1 cellular context compared by ENCODE assay signal in the genomic region with DNA sequence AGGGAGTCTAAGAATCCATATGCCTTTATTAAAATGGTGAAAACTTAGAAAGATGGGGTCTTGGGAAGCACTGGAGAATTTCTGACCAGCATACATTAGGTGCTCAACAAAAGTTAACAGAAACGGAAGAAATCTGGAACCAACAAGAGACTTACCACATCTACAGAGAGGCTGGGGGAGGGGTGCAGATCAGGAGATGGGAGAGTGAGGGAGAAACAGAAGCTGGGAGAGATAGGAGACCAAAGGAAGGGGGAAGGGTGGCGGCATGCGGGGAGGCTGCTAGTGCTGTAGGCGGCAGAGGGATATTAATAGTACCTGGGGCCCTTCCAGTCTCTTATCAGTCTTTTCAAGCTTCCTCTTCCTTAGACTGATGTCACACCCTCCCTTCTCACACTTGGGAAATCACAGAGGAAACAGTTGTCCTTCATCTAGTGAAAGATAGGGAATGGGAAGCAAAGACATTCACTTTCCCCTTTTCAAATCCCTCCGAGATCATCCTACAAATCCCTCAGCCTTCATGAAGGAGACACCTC.
A peak's percentile ranks its signal among the peaks of the same experiment; 100 is the strongest.
TF ChIP-seq lines count a peak whose summit lies in the region.

No MANE protein-coding gene starts in this region.

TF ChIP-seq in K562, 482 proteins besides CTCF, POLR2A, EP300 and RAD21 (continued from another document and continues in another):
- TF ChIP-seq, protein P1, sequence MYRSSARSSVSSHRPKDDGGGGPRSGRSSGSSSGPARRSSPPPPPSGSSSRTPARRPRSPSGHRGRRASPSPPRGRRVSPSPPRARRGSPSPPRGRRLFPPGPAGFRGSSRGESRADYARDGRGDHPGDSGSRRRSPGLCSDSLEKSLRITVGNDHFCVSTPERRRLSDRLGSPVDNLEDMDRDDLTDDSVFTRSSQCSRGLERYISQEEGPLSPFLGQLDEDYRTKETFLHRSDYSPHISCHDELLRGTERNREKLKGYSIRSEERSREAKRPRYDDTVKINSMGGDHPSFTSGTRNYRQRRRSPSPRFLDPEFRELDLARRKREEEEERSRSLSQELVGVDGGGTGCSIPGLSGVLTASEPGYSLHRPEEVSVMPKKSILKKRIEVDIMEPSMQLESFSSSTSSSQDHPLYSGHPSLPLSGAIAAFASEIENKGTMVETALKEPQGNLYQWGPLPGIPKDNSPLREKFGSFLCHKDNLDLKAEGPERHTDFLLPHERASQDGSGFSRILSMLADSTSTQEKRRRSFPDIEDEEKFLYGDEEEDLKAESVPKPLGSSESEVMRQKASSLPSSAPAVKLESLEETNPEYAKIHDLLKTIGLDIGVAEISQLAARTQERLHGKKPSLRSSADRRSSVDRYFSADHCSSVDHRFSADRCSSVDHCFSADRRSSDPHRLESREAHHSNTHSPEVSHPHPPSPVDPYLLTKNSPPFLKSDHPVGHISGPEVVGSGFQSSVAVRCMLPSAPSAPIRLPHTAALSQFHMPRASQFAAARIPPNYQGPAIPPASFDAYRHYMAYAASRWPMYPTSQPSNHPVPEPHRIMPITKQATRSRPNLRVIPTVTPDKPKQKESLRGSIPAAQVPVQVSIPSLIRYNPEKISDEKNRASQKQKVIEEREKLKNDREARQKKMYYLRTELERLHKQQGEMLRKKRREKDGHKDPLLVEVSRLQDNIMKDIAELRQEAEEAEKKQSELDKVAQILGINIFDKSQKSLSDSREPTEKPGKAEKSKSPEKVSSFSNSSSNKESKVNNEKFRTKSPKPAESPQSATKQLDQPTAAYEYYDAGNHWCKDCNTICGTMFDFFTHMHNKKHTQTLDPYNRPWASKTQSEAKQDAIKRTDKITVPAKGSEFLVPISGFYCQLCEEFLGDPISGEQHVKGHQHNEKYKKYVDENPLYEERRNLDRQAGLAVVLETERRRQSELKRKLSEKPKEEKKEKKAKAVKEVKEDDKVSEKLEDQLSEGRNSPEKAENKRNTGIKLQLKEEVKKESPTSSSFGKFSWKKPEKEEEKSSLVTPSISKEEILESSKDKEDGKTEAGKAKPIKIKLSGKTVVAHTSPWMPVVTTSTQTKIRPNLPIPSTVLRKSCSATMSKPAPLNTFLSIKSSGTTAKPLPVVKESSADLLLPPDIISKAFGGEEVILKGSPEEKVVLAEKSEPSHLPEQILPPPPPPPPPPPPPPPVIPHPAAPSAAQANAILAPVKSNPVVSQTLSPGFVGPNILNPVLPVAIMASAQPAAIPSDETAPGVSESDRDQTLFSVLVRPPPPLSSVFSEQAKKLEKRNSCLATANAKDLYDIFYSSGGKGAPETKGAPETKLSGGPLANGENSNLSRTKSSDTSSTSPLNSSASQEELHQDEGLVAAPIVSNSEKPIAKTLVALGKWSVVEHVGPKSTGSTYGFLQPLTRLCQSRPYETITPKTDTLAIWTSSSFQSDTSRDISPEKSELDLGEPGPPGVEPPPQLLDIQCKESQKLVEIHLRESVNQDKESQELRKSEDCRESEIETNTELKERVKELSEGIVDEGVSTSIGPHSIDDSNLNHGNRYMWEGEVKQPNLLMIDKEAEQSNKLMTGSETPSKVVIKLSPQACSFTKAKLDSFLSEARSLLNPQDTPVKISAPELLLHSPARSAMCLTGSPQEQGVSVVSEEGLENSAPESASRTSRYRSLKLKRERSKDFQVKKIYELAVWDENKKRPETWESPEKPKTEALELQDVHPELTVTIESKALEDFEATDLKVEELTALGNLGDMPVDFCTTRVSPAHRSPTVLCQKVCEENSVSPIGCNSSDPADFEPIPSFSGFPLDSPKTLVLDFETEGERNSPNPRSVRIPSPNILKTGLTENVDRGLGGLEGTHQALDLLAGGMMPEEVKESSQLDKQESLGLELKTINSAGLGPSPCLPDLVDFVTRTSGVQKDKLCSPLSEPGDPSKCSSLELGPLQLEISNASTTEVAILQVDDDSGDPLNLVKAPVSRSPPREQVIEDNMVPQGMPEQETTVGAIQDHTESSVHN (IDR thresholded peaks at IDR 0.05; ENCODE audit: borderline replicate concordance in 1 of 2, low read depth in 1 of 2) = peak; percentile 87 to 92; a peak in 3 of 4 replicates
- TF ChIP-seq MTA3 (IDR thresholded peaks at IDR 0.05; ENCODE audit: borderline replicate concordance) (peak; percentile 86; the same call in 1 of the 2 replicates), CBFA2T2 (conservative IDR thresholded peaks at IDR 0.05) (peak; percentile 99), MAZ (CRISPR knock-in tag; conservative IDR thresholded peaks at IDR 0.05 in 1 of 2, IDR thresholded peaks at IDR 0.05 in 1 of 2) (peak; percentile 80 to 90), RAD51 (IDR thresholded peaks at IDR 0.05; ENCODE audit: borderline replicate concordance, low read depth) (peak; percentile 49), DNMT1 (IDR thresholded peaks at IDR 0.05) (no peak), ZNF444 (CRISPR knock-in tag; IDR thresholded peaks at IDR 0.05) (peak; percentile 63), TRIM24 (IDR thresholded peaks at IDR 0.05) (peak; percentile 98 to 99), NFRKB (IDR thresholded peaks at IDR 0.05; ENCODE audit: low read depth) (0 out of 2 replicates have a peak, but pooled peaks have one; percentile 40), PTRF (tag; IDR thresholded peaks at IDR 0.05) (no peak), SP1 (CRISPR knock-in tag; IDR thresholded peaks at IDR 0.05) (0 out of 2 replicates have a peak, but pooled peaks have one; percentile 37), ZNF583 (CRISPR knock-in tag; IDR thresholded peaks at IDR 0.05) (0 out of 2 replicates have a peak, but pooled peaks have one; percentile 19), CCNT2 (IDR thresholded peaks at IDR 0.05; ENCODE audit: borderline replicate concordance, extremely low read depth, insufficient read length, low read depth, low read length) (peak; percentile 100), ZNF24 (IDR thresholded peaks at IDR 0.05) (peak; percentile 42; the same call in 1 of the 2 replicates), COPS2 (conservative IDR thresholded peaks at IDR 0.05) (no peak), MECOM (CRISPR knock-in tag; IDR thresholded peaks at IDR 0.05) (peak; percentile 58; the same call in 1 of the 2 replicates), NCOA6 (IDR thresholded peaks at IDR 0.05) (peak; percentile 86), MYC (IDR thresholded peaks at IDR 0.05; ENCODE audit: low read depth, low read length) (peak; percentile 84), MYC (CRISPR knock-in tag; IDR thresholded peaks at IDR 0.05; ENCODE audit: borderline replicate concordance, low read depth) (no peak), TRIM28 (IDR thresholded peaks at IDR 0.05) (peak; percentile 93), FOSL1 (tag; conservative IDR thresholded peaks at IDR 0.05) (peak; percentile 78)
- TF ChIP-seq, protein P2, sequence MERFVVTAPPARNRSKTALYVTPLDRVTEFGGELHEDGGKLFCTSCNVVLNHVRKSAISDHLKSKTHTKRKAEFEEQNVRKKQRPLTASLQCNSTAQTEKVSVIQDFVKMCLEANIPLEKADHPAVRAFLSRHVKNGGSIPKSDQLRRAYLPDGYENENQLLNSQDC (CRISPR knock-in tag; IDR thresholded peaks at IDR 0.05) = 0 out of 2 replicates have a peak, but pooled peaks have one; percentile 44
- TF ChIP-seq, protein P3, sequence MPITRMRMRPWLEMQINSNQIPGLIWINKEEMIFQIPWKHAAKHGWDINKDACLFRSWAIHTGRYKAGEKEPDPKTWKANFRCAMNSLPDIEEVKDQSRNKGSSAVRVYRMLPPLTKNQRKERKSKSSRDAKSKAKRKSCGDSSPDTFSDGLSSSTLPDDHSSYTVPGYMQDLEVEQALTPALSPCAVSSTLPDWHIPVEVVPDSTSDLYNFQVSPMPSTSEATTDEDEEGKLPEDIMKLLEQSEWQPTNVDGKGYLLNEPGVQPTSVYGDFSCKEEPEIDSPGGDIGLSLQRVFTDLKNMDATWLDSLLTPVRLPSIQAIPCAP (CRISPR knock-in tag; IDR thresholded peaks at IDR 0.05; ENCODE audit: borderline replicate concordance) = no peak
- TF ChIP-seq, protein P4, sequence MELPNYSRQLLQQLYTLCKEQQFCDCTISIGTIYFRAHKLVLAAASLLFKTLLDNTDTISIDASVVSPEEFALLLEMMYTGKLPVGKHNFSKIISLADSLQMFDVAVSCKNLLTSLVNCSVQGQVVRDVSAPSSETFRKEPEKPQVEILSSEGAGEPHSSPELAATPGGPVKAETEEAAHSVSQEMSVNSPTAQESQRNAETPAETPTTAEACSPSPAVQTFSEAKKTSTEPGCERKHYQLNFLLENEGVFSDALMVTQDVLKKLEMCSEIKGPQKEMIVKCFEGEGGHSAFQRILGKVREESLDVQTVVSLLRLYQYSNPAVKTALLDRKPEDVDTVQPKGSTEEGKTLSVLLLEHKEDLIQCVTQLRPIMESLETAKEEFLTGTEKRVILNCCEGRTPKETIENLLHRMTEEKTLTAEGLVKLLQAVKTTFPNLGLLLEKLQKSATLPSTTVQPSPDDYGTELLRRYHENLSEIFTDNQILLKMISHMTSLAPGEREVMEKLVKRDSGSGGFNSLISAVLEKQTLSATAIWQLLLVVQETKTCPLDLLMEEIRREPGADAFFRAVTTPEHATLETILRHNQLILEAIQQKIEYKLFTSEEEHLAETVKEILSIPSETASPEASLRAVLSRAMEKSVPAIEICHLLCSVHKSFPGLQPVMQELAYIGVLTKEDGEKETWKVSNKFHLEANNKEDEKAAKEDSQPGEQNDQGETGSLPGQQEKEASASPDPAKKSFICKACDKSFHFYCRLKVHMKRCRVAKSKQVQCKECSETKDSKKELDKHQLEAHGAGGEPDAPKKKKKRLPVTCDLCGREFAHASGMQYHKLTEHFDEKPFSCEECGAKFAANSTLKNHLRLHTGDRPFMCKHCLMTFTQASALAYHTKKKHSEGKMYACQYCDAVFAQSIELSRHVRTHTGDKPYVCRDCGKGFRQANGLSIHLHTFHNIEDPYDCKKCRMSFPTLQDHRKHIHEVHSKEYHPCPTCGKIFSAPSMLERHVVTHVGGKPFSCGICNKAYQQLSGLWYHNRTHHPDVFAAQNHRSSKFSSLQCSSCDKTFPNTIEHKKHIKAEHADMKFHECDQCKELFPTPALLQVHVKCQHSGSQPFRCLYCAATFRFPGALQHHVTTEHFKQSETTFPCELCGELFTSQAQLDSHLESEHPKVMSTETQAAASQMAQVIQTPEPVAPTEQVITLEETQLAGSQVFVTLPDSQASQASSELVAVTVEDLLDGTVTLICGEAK (IDR thresholded peaks at IDR 0.05) = peak; percentile 44; the same call in 1 of the 2 replicates
- TF ChIP-seq, protein P4 (CRISPR knock-in tag; IDR thresholded peaks at IDR 0.05) = no peak
- TF ChIP-seq, protein P5, sequence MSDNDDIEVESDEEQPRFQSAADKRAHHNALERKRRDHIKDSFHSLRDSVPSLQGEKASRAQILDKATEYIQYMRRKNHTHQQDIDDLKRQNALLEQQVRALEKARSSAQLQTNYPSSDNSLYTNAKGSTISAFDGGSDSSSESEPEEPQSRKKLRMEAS (CRISPR knock-in tag; IDR thresholded peaks at IDR 0.05) = peak; percentile 62; the same call in 1 of the 2 replicates
- TF ChIP-seq, protein P6, sequence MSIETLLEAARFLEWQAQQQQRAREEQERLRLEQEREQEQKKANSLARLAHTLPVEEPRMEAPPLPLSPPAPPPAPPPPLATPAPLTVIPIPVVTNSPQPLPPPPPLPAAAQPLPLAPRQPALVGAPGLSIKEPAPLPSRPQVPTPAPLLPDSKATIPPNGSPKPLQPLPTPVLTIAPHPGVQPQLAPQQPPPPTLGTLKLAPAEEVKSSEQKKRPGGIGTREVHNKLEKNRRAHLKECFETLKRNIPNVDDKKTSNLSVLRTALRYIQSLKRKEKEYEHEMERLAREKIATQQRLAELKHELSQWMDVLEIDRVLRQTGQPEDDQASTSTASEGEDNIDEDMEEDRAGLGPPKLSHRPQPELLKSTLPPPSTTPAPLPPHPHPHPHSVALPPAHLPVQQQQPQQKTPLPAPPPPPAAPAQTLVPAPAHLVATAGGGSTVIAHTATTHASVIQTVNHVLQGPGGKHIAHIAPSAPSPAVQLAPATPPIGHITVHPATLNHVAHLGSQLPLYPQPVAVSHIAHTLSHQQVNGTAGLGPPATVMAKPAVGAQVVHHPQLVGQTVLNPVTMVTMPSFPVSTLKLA (conservative IDR thresholded peaks at IDR 0.05) = peak; percentile 72 to 90
- TF ChIP-seq, protein P7, sequence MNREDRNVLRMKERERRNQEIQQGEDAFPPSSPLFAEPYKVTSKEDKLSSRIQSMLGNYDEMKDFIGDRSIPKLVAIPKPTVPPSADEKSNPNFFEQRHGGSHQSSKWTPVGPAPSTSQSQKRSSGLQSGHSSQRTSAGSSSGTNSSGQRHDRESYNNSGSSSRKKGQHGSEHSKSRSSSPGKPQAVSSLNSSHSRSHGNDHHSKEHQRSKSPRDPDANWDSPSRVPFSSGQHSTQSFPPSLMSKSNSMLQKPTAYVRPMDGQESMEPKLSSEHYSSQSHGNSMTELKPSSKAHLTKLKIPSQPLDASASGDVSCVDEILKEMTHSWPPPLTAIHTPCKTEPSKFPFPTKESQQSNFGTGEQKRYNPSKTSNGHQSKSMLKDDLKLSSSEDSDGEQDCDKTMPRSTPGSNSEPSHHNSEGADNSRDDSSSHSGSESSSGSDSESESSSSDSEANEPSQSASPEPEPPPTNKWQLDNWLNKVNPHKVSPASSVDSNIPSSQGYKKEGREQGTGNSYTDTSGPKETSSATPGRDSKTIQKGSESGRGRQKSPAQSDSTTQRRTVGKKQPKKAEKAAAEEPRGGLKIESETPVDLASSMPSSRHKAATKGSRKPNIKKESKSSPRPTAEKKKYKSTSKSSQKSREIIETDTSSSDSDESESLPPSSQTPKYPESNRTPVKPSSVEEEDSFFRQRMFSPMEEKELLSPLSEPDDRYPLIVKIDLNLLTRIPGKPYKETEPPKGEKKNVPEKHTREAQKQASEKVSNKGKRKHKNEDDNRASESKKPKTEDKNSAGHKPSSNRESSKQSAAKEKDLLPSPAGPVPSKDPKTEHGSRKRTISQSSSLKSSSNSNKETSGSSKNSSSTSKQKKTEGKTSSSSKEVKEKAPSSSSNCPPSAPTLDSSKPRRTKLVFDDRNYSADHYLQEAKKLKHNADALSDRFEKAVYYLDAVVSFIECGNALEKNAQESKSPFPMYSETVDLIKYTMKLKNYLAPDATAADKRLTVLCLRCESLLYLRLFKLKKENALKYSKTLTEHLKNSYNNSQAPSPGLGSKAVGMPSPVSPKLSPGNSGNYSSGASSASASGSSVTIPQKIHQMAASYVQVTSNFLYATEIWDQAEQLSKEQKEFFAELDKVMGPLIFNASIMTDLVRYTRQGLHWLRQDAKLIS (CRISPR knock-in tag; IDR thresholded peaks at IDR 0.05) = no peak; the same call in 1 of the 2 replicates
